30 cellular contexts compared by ENCODE assay signal in genomic region chr19:38383184-38383583, GRCh38. TPM values are rescaled to one million over a fixed set of nuclear protein-coding genes. Genes with fewer than 3 reads are reported as not detected.
"Had no signal": no experiment of that assay in that cellular context is flagged by ENCODE, and none has a peak within 500 bp of the region (broad histone marks: within the 10 kb centered on the region; RNA-seq: fewer than 3 reads in every experiment).

No MANE protein-coding gene starts in this region.

- H3K9me3 ChIP-seq: SJCRH30, SK-N-SH had no signal

- H3K4me3 ChIP-seq: SJCRH30 had no signal

- H3K4me1 ChIP-seq: SJCRH30 had no signal

- H3K4me2 ChIP-seq: SK-N-SH had no signal

- H3K4me3 Mint-ChIP-seq: activated CD4-positive, alpha-beta memory T cell treated with anti-CD3 and anti-CD28 coated beads, Interleukin-2, amount 10 ng/mL, durations not matched to agents 7 days and 5 days; activated naive CD4-positive, alpha-beta T cell treated with anti-CD3 and anti-CD28 coated beads for 36 hours; activated naive CD8-positive, alpha-beta T cell; activated T-helper 17 cell treated with anti-CD3 and anti-CD28 coated beads, Interleukin-2, amount 50 U/mL, for 72 hours; brain; central memory CD8-positive, alpha-beta T cell had no signal

- H3K27ac Mint-ChIP-seq: activated CD4-positive, alpha-beta memory T cell treated with anti-CD3 and anti-CD28 coated beads, Interleukin-2, amount 10 ng/mL, durations not matched to agents 7 days and 5 days; activated naive CD4-positive, alpha-beta T cell treated with anti-CD3 and anti-CD28 coated beads for 36 hours; activated naive CD8-positive, alpha-beta T cell; activated T-helper 17 cell treated with anti-CD3 and anti-CD28 coated beads, Interleukin-2, amount 50 U/mL, for 72 hours had no signal

- H3K9me2 ChIP-seq: SK-N-SH had no signal

- ATAC-seq: activated T-helper 17 cell treated with anti-CD3 and anti-CD28 coated beads, Interleukin-2, amount 50 U/mL, for 72 hours; PC-3 had no signal

- H3K27ac ChIP-seq: SJCRH30, VCaP had no signal

- DNase-seq: activated CD4-positive, alpha-beta memory T cell treated with anti-CD3 and anti-CD28 coated beads, Interleukin-2, amount 10 ng/mL, durations not matched to agents 7 days and 5 days; activated CD4-positive, alpha-beta T cell treated with anti-CD3 and anti-CD28 coated beads, Interleukin-2, amount 50 U/mL, for 1 hour; activated CD4-positive, CD25-positive, alpha-beta regulatory T cell; activated gamma-delta T cell; activated naive CD4-positive, alpha-beta T cell treated with anti-CD3 and anti-CD28 coated beads for 36 hours; activated T-cell treated with anti-CD3 and anti-CD28 coated beads for 4 hours; activated T-cell treated with anti-CD3 and anti-CD28 coated beads, Interleukin-2, amount 50 U/mL, for 48 hours; amygdala; Karpas-422; MM.1S; NCI-H1105; NCI-H1436; NCI-H1694 treated with DMSO at 0.1 percent for 48 hours; NCI-H2029 treated with DMSO at 0.1 percent for 48 hours; NCI-H345; NCI-H510A; NCI-H526 treated with DMSO at 0.1 percent for 48 hours; NK-92 treated with Interleukin-12 subunit alpha and Interleukin-12 subunit beta, amount 100 ng/mL, for 24 hours; PC-3; Right ventricle myocardium superior; SJCRH30; SK-N-SH; T-helper 1 cell had no signal

- H3K27me3 Mint-ChIP-seq: central memory CD8-positive, alpha-beta T cell had no signal

- H3K9me3 Mint-ChIP-seq: activated CD4-positive, alpha-beta memory T cell treated with anti-CD3 and anti-CD28 coated beads, Interleukin-2, amount 10 ng/mL, durations not matched to agents 7 days and 5 days; activated naive CD4-positive, alpha-beta T cell treated with anti-CD3 and anti-CD28 coated beads for 36 hours; activated T-helper 17 cell treated with anti-CD3 and anti-CD28 coated beads, Interleukin-2, amount 50 U/mL, for 72 hours; brain; central memory CD8-positive, alpha-beta T cell had no signal

RNA-seq across cellular contexts. Expression of gene RASGRP4, which starts 42.8 kb away (rescaled TPM):
- total RNA-seq: astrocyte, PC-3, RPMI7951 had no signal
